In genomic region chr9:74718709-74719108, GRCh38 we compare ENCODE assay signal across 7 cellular contexts.
"Had no signal": no experiment of that assay in that cellular context is flagged by ENCODE, and none has a peak within 500 bp of the region (broad histone marks: within the 10 kb centered on the region; RNA-seq: fewer than 3 reads in every experiment).

No MANE protein-coding gene starts in this region.

- H2AFZ ChIP-seq: GM23338 had no signal

- H3K4me2 ChIP-seq: GM23338 had no signal

- H3K4me1 ChIP-seq: HAP-1 had no signal

- DNase-seq: H7, HFFc6, KG1 had no signal

- H3K27ac ChIP-seq: HL-60 had no signal

- ATAC-seq: GM23338, HCT116 had no signal

- H3K36me3 ChIP-seq: HAP-1 had no signal

- H3K4me3 ChIP-seq: GM23338, HAP-1 had no signal

- H3K9me3 ChIP-seq: HAP-1 had no signal
